9 cellular contexts compared by ENCODE assay signal in genomic region chr6:70831427-70831826, GRCh38.
"Had no signal": no experiment of that assay in that cellular context is flagged by ENCODE, and none has a peak within 500 bp of the region (broad histone marks: within the 10 kb centered on the region; RNA-seq: fewer than 3 reads in every experiment).

No MANE protein-coding gene starts in this region.

- FAIRE-seq: HepG2, HTR-8/SVneo had no signal

- H3K27ac Mint-ChIP-seq: IgD-negative memory B cell had no signal

- H3K27ac ChIP-seq: HL-60, KMS-11 had no signal

- ATAC-seq: HepG2 had no signal

- H3K27me3 Mint-ChIP-seq: IgD-negative memory B cell had no signal

- H3K4me2 ChIP-seq: KMS-11 had no signal

- H3K9ac ChIP-seq: KMS-11 had no signal

- DNase-seq: IMR-90, Karpas-422, KBM-7, KG1 had no signal
